8 cellular contexts compared by ENCODE assay signal in genomic region chr19:1945899-1946298, GRCh38. TPM values are rescaled to one million over a fixed set of nuclear protein-coding genes. Genes with fewer than 3 reads are reported as not detected.
DNase-seq lines count a peak whose midpoint lies in the region; ATAC-seq and TF ChIP-seq lines count a peak whose summit lies in the region.

No MANE protein-coding gene starts in this region.

- peak overlapping the region; percentile 25 to 94 (median 80) for H3K27ac Mint-ChIP-seq in CD8-positive, alpha-beta memory T cell
- no peak overlapping the region; the same call in 1 of the 2 replicates for H3K27ac Mint-ChIP-seq in HFFc6
- peak overlapping the region; percentile 82 for H3K27ac Mint-ChIP-seq in activated T-cell treated with anti-CD3 and anti-CD28 coated beads, Interleukin-2, amount 50 U/mL, for 24 hours
- H3K27ac Mint-ChIP-seq in stimulated activated naive B cell treated with anti-CD40 and anti-IgM and Interleukin-4, amounts not matched to agents 10 μg/mL and 1 μg/mL and 100 μg/mL, for 72 hours: peak overlapping the region; percentile 65

- H3K4me3 Mint-ChIP-seq in CD8-positive, alpha-beta memory T cell: peak overlapping the region in 6 of 7 donors; percentile 18 to 75 (median 56)
- no peak overlapping the region for H3K4me3 Mint-ChIP-seq in HFFc6
- H3K4me3 Mint-ChIP-seq in activated T-cell treated with anti-CD3 and anti-CD28 coated beads, Interleukin-2, amount 50 U/mL, for 24 hours: no peak overlapping the region
- H3K4me3 Mint-ChIP-seq in stimulated activated naive B cell treated with anti-CD40 and anti-IgM and Interleukin-4, amounts not matched to agents 10 μg/mL and 1 μg/mL and 100 μg/mL, for 72 hours: no peak overlapping the region

- H3K4me3 ChIP-seq in CD8-positive, alpha-beta memory T cell (ENCODE audit: low read length): no peak overlapping the region

- H3K27ac ChIP-seq in CD8-positive, alpha-beta memory T cell (ENCODE audit: low read depth, low read length): no peak overlapping the region

- ATAC-seq in left cardiac atrium: peak in 1 of 2 donors; percentile 25
- no peak for ATAC-seq in stimulated activated naive B cell treated with anti-CD40 and anti-IgM and Interleukin-4, amounts not matched to agents 10 μg/mL and 1 μg/mL and 100 μg/mL, for 72 hours (replicated peaks)
- ATAC-seq in HG03139 (IDR thresholded peaks at IDR 0.05; ENCODE audit: unreplicated experiment): no peak

- intact Hi-C loops in left cardiac atrium (cut with DNase I): no loop called here

- CTCF ChIA-PET in CD8-positive, alpha-beta memory T cell (lab: Charles Lee): interaction anchor here (0.5 to 1.9 kb wide), 9 partner anchors 10 to 1216 kb away, joined by 3 to 6 read pairs (median 3); no protein-coding TSS in a partner anchor

- peaks cover 33 to 64% (median 39%) of the 10 kb centered on the region in 3 donors for H3K4me1 Mint-ChIP-seq in CD8-positive, alpha-beta memory T cell
- H3K4me1 Mint-ChIP-seq in HFFc6 (ENCODE audit: low read depth): peaks cover 11% of the 10 kb centered on the region
- peaks cover 49% of the 10 kb centered on the region for H3K4me1 Mint-ChIP-seq in activated T-cell treated with anti-CD3 and anti-CD28 coated beads, Interleukin-2, amount 50 U/mL, for 24 hours (ENCODE audit: low read depth)
- H3K4me1 Mint-ChIP-seq in stimulated activated naive B cell treated with anti-CD40 and anti-IgM and Interleukin-4, amounts not matched to agents 10 μg/mL and 1 μg/mL and 100 μg/mL, for 72 hours: peaks cover 33 to 56% of the 10 kb centered on the region in 2 donors

- peaks cover 0 to 42% (median 0%) of the 10 kb centered on the region in 3 donors for H3K36me3 Mint-ChIP-seq in CD8-positive, alpha-beta memory T cell
- H3K36me3 Mint-ChIP-seq in HFFc6 (ENCODE audit: low read depth): peaks cover 11% of the 10 kb centered on the region; the same call in 1 of the 2 replicates
- H3K36me3 Mint-ChIP-seq in activated T-cell treated with anti-CD3 and anti-CD28 coated beads, Interleukin-2, amount 50 U/mL, for 24 hours (ENCODE audit: low read depth): peaks cover 31% of the 10 kb centered on the region
- peaks cover 6 to 30% of the 10 kb centered on the region in 2 donors for H3K36me3 Mint-ChIP-seq in stimulated activated naive B cell treated with anti-CD40 and anti-IgM and Interleukin-4, amounts not matched to agents 10 μg/mL and 1 μg/mL and 100 μg/mL, for 72 hours

- no peaks in the 10 kb centered on the region for H3K36me3 ChIP-seq in CD8-positive, alpha-beta memory T cell (ENCODE audit: insufficient read depth, low read length)

- H3K27me3 ChIP-seq in CD8-positive, alpha-beta memory T cell (ENCODE audit: insufficient read depth, low read length, poor library complexity, severe bottlenecking): no peaks in the 10 kb centered on the region

- peaks cover 0 to 2% of the 10 kb centered on the region in 2 donors for H3K27me3 Mint-ChIP-seq in CD8-positive, alpha-beta memory T cell
- no peaks in the 10 kb centered on the region for H3K27me3 Mint-ChIP-seq in HFFc6 (ENCODE audit: insufficient read depth)
- H3K27me3 Mint-ChIP-seq in activated T-cell treated with anti-CD3 and anti-CD28 coated beads, Interleukin-2, amount 50 U/mL, for 24 hours: no peaks in the 10 kb centered on the region
- H3K27me3 Mint-ChIP-seq in stimulated activated naive B cell treated with anti-CD40 and anti-IgM and Interleukin-4, amounts not matched to agents 10 μg/mL and 1 μg/mL and 100 μg/mL, for 72 hours: no peaks in the 10 kb centered on the region

- no peaks in the 10 kb centered on the region for H3K9me3 ChIP-seq in CD8-positive, alpha-beta memory T cell (ENCODE audit: low read length)

- peaks cover 20% of the 10 kb centered on the region for H3K4me1 ChIP-seq in CD8-positive, alpha-beta memory T cell (ENCODE audit: insufficient read depth, low read length)

- POLR2A ChIA-PET in CD8-positive, alpha-beta memory T cell (lab: Charles Lee): interaction anchor here (0.7 kb wide), 1 partner anchor 195 kb away, joined by 9 read pairs; no protein-coding TSS in a partner anchor

- TF ChIP-seq CTCF in HFFc6 (IDR thresholded peaks at IDR 0.05): peak; percentile 74

- H3K9me3 Mint-ChIP-seq in CD8-positive, alpha-beta memory T cell: no peaks in the 10 kb centered on the region
- H3K9me3 Mint-ChIP-seq in HFFc6: no peaks in the 10 kb centered on the region
- H3K9me3 Mint-ChIP-seq in activated T-cell treated with anti-CD3 and anti-CD28 coated beads, Interleukin-2, amount 50 U/mL, for 24 hours: no peaks in the 10 kb centered on the region
- H3K9me3 Mint-ChIP-seq in stimulated activated naive B cell treated with anti-CD40 and anti-IgM and Interleukin-4, amounts not matched to agents 10 μg/mL and 1 μg/mL and 100 μg/mL, for 72 hours: no peaks in the 10 kb centered on the region

- DNase-seq in CD8-positive, alpha-beta memory T cell: peak in 1 of 5 donors; percentile 44
- DNase-seq in HFFc6: no peak
- peak; percentile 50 for DNase-seq in activated T-cell treated with anti-CD3 and anti-CD28 coated beads, Interleukin-2, amount 50 U/mL, for 24 hours
- DNase-seq in left cardiac atrium: peak; percentile 51
- no peak for DNase-seq in stimulated activated naive B cell treated with anti-CD40 and anti-IgM and Interleukin-4, amounts not matched to agents 10 μg/mL and 1 μg/mL and 100 μg/mL, for 72 hours
- no peak for DNase-seq in NCI-H128 (lab: John Stamatoyannopoulos, UW; ENCODE audit: unreplicated experiment)
- DNase-seq in NCI-H1105 treated with DMSO at 0.1 percent for 48 hours (lab: John Stamatoyannopoulos, UW): no peak

RNA-seq across cellular contexts. Expression of gene CSNK1G2, which starts 4.9 kb away (rescaled TPM):
- 10 to 100 TPM; 62.1 to 63.5 TPM for total RNA-seq in CD8-positive, alpha-beta memory T cell
- 58.2 TPM for polyA plus RNA-seq in CD8-positive, alpha-beta memory T cell
- 10 to 100 TPM; 44.8 to 52.0 (median 51.1) TPM for total RNA-seq in HFFc6 (2021; fragmentation: NEBNext Ultra II Directional; extraction: Animal tissue kit (Norgen Biotek cat#: 25700))
- 10 to 100 TPM; 28.0 to 34.6 TPM for total RNA-seq in left cardiac atrium

RNA-seq across cellular contexts. Expression of gene ADAT3, which starts 40.7 kb away (rescaled TPM):
- total RNA-seq in CD8-positive, alpha-beta memory T cell: 1 to 10 TPM; 6.3 to 6.6 TPM
- 4.6 TPM for polyA plus RNA-seq in CD8-positive, alpha-beta memory T cell
- 1 to 10 TPM; 2.3 to 4.2 (median 3.0) TPM for total RNA-seq in HFFc6 (2021; fragmentation: NEBNext Ultra II Directional; extraction: Animal tissue kit (Norgen Biotek cat#: 25700))
- total RNA-seq in left cardiac atrium: 1 to 10 TPM; 2.3 to 3.0 TPM

RNA-seq across cellular contexts. Expression of gene SCAMP4, which starts 40.7 kb away (rescaled TPM):
- total RNA-seq in CD8-positive, alpha-beta memory T cell: 10 to 100 TPM; 38.6 to 40.6 TPM
- 16.3 TPM for polyA plus RNA-seq in CD8-positive, alpha-beta memory T cell
- total RNA-seq in HFFc6 (2021; fragmentation: NEBNext Ultra II Directional; extraction: Animal tissue kit (Norgen Biotek cat#: 25700)): 10 to 100 TPM; 51.7 to 84.8 (median 58.5) TPM
- 10 to 100 TPM; 21.4 to 22.8 TPM for total RNA-seq in left cardiac atrium

Comparison
In these comparisons a context has a peak if more than half of its experiments do, and no peak if none do; other contexts are left out.
1. DNase-seq: peak in activated T-cell treated with anti-CD3 and anti-CD28 coated beads, Interleukin-2, amount 50 U/mL, for 24 hours (single experiment) and left cardiac atrium (single experiment); none in HFFc6 (single experiment), stimulated activated naive B cell treated with anti-CD40 and anti-IgM and Interleukin-4, amounts not matched to agents 10 μg/mL and 1 μg/mL and 100 μg/mL, for 72 hours (single experiment), NCI-H128 (single experiment) and NCI-H1105 treated with DMSO at 0.1 percent for 48 hours (single experiment).
2. H3K4me3 Mint-ChIP-seq: peak in CD8-positive, alpha-beta memory T cell (6 of 7); none in HFFc6 (single experiment), activated T-cell treated with anti-CD3 and anti-CD28 coated beads, Interleukin-2, amount 50 U/mL, for 24 hours (single experiment) and stimulated activated naive B cell treated with anti-CD40 and anti-IgM and Interleukin-4, amounts not matched to agents 10 μg/mL and 1 μg/mL and 100 μg/mL, for 72 hours (0 of 2).